In genomic region chr12:47144769-47145168, GRCh38 we compare ENCODE assay signal across 22 cellular contexts.
"Had no signal": no experiment of that assay in that cellular context is flagged by ENCODE, and none has a peak within 500 bp of the region (broad histone marks: within the 10 kb centered on the region; RNA-seq: fewer than 3 reads in every experiment).

No MANE protein-coding gene starts in this region.

- DNase-seq: activated CD4-positive, alpha-beta T cell treated with anti-CD3 and anti-CD28 coated beads, Interleukin-2, amount 50 U/mL, for 1 hour; activated naive CD8-positive, alpha-beta T cell treated with anti-CD3 and anti-CD28 coated beads, Interleukin-2, amount 10 ng/mL, durations not matched to agents 7 days and 5 days; amygdala; body of pancreas; effector CD4-positive, alpha-beta T cell; erythroblast; foreskin fibroblast; left colon; mesenchymal stem cell; posterior cingulate gyrus; right lobe of liver; stimulated activated CD4-positive, alpha-beta T cell treated with anti-CD3 and anti-CD28 coated beads, Interleukin-1b, Interleukin-23, amount 100 ng/mL, for 48 hours; stimulated activated naive CD8-positive, alpha-beta T cell treated with anti-CD3 and anti-CD28 coated beads, Interleukin-15, amount 100 ng/mL, for 72 hours; SW 1271; T-helper 9 cell; tibial artery had no signal

- H3K27me3 Mint-ChIP-seq: activated naive CD8-positive, alpha-beta T cell treated with anti-CD3 and anti-CD28 coated beads, Interleukin-2, amount 10 ng/mL, durations not matched to agents 7 days and 5 days; dendritic cell treated with granulocyte-macrophage colony-stimulating factor and Interleukin-4, amounts not matched to agents 40 ng/mL and 50 ng/mL, for 4 days; stimulated activated naive CD8-positive, alpha-beta T cell treated with anti-CD3 and anti-CD28 coated beads, Interleukin-15, amount 100 ng/mL, for 72 hours had no signal

- H3K4me1 Mint-ChIP-seq: activated naive CD8-positive, alpha-beta T cell treated with anti-CD3 and anti-CD28 coated beads, Interleukin-2, amount 10 ng/mL, durations not matched to agents 7 days and 5 days; neural progenitor cell had no signal

- H3K36me3 ChIP-seq: cardiac muscle cell, neural progenitor cell, right lobe of liver had no signal

- H3K27me3 ChIP-seq: body of pancreas, cardiac muscle cell, neural progenitor cell, right lobe of liver, tibial artery had no signal

- H3K27ac Mint-ChIP-seq: activated naive CD8-positive, alpha-beta T cell treated with anti-CD3 and anti-CD28 coated beads, Interleukin-2, amount 10 ng/mL, durations not matched to agents 7 days and 5 days; dendritic cell treated with granulocyte-macrophage colony-stimulating factor and Interleukin-4, amounts not matched to agents 40 ng/mL and 50 ng/mL, for 4 days; neural progenitor cell; stimulated activated naive CD8-positive, alpha-beta T cell treated with anti-CD3 and anti-CD28 coated beads, Interleukin-15, amount 100 ng/mL, for 72 hours; WTC11 had no signal

- H3K27ac ChIP-seq: body of pancreas, cardiac muscle cell, neural progenitor cell, right lobe of liver, SK-N-MC, skin epidermis, tibial artery had no signal

- H3K9me3 ChIP-seq: body of pancreas, right lobe of liver, tibial artery had no signal

- H3K4me3 ChIP-seq: body of pancreas, cardiac muscle cell, neural progenitor cell, right lobe of liver, SK-N-MC, skin epidermis, tibial artery had no signal

- H3K4me1 ChIP-seq: body of pancreas, neural progenitor cell, right lobe of liver had no signal

- H3K36me3 Mint-ChIP-seq: neural progenitor cell, WTC11 had no signal

- H3K4me3 Mint-ChIP-seq: activated naive CD8-positive, alpha-beta T cell treated with anti-CD3 and anti-CD28 coated beads, Interleukin-2, amount 10 ng/mL, durations not matched to agents 7 days and 5 days; dendritic cell treated with granulocyte-macrophage colony-stimulating factor and Interleukin-4, amounts not matched to agents 40 ng/mL and 50 ng/mL, for 4 days; neural progenitor cell; stimulated activated naive CD8-positive, alpha-beta T cell treated with anti-CD3 and anti-CD28 coated beads, Interleukin-15, amount 100 ng/mL, for 72 hours; WTC11 had no signal

- ATAC-seq: body of pancreas; left colon; right lobe of liver; stimulated activated naive CD8-positive, alpha-beta T cell treated with anti-CD3 and anti-CD28 coated beads, Interleukin-15, amount 100 ng/mL, for 72 hours; WTC11 had no signal
